In the genomic region with DNA sequence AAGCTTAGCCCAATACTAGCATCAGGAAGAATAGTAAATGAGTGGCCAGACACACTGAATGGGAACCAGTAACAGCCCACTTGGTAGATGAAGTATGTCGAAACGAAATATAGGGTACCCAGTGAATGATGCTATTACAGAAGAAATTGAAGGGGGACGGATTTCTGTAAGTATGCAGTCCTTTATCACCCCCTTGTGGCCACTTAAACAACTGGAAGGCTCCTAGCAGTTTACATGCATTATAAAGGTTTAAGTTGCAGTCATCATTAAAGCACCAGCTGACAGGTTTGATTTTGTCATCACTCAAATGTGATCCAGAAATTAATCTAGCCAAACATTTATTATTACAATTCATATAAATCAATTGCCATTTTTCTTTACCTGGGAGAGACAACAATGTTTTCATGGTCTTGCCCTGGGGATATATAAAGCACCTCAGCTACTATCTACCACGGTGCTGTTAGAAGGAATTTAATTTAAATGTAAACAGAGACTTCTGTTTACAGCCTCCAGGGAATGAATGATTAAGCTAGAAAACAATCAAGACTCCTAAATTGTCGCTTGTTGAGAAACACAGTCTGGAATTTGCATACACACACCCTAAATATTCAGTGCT, we compare ENCODE assay signal across 8 cellular contexts. TPM values are rescaled to one million over a fixed set of nuclear protein-coding genes. Genes with fewer than 3 reads are reported as not detected.
DNase-seq lines count a peak whose midpoint lies in the region; ATAC-seq and TF ChIP-seq lines count a peak whose summit lies in the region.

No MANE protein-coding gene starts in this region.

- WGBS in mammary epithelial cell (ENCODE audit: low coverage, missing lambda C conversion rate) = 13% methylated on average over 5 of the region's 5 CpGs

- no peaks in the 10 kb centered on the region for H3K4me1 ChIP-seq in mammary epithelial cell (ENCODE audit: insufficient read depth, low read length)

- intact Hi-C loops in mammary epithelial cell (cut with micrococcal nuclease) = loop anchor here (1.0 to 10.0 kb wide), 4 partner anchors 125 to 772 kb away; no protein-coding TSS in a partner anchor

- dilution Hi-C loops in mammary epithelial cell (cut with HindIII; ENCODE audit: low sequenced_read_pairs) = loop anchor here (25.0 kb wide), 1 partner anchor 105 kb away; no protein-coding TSS in a partner anchor

- peak; percentile 56 for ATAC-seq in GM21825 (IDR thresholded peaks at IDR 0.05; ENCODE audit: unreplicated experiment)

- peak; percentile 80 to 82 for TF ChIP-seq CTCF in mammary epithelial cell (conservative IDR thresholded peaks at IDR 0.05 in 1 of 2, IDR thresholded peaks at IDR 0.05 in 1 of 2; ENCODE audit: extremely low read depth in 1 of 2, insufficient read depth in 1 of 2, low read depth in 1 of 2, low read length in 2 of 2)

- CTCF ChIA-PET in mammary epithelial cell (lab: Charles Lee; ENCODE audit: low non-redundant PET) = interaction anchor here (0.8 kb wide), 1 partner anchor 125 kb away, joined by 4 read pairs; no protein-coding TSS in a partner anchor

- no peaks in the 10 kb centered on the region for H3K9me3 ChIP-seq in mammary epithelial cell (replicated peaks; ENCODE audit: insufficient read depth, low read length)

- no peaks in the 10 kb centered on the region for H3K79me2 ChIP-seq in mammary epithelial cell (ENCODE audit: insufficient read depth, low read length)

- no TSS peak for BruUV-seq in mammary epithelial cell (replicated peaks; lab: Mats Ljungman, UMichigan)

- no peak overlapping the region for H3K9ac ChIP-seq in mammary epithelial cell (ENCODE audit: insufficient read depth, low read length)

- H3K27ac ChIP-seq in mammary epithelial cell (ENCODE audit: insufficient read depth, low read depth, low read length) = no peak overlapping the region

- no peak overlapping the region for H3K4me2 ChIP-seq in mammary epithelial cell (ENCODE audit: insufficient read depth, low read depth, low read length)

- no peaks in the 10 kb centered on the region for H4K20me1 ChIP-seq in mammary epithelial cell (ENCODE audit: insufficient read depth, low read length)

- H3K27me3 ChIP-seq in mammary epithelial cell (ENCODE audit: insufficient read depth, low read length) = no peaks in the 10 kb centered on the region

- in situ Hi-C loops in mammary epithelial cell (cut with MboI; ENCODE audit: low sequenced_read_pairs in 2 of 2) = loop anchor here in 1 of 2 donors (5.0 kb wide), 1 partner anchor 125 kb away; no protein-coding TSS in a partner anchor

- peak; percentile 65 for DNase-seq in activated effector memory CD4-positive, alpha-beta T cell treated with anti-CD3 and anti-CD28 coated beads, Interleukin-2, amount 50 U/mL, for 16 hours
- DNase-seq in activated effector memory CD4-positive, alpha-beta T cell treated with Interleukin-2 at 50 U/mL for 16 hours = no peak
- DNase-seq in LoVo (ENCODE audit: low spot score) = peak; percentile 71
- DNase-seq in SIG-M5 treated with dmso at 0.1 percent for 504 hours (lab: John Stamatoyannopoulos, UW; ENCODE audit: unreplicated experiment) = peak; percentile 76
- DNase-seq in mammary epithelial cell = peak; percentile 29
- peak; percentile 78 for DNase-seq in left kidney (ENCODE audit: low read depth, low spot score)
- peak; percentile 29 for DNase-seq in stromal cell of bone marrow (ENCODE audit: low read depth)

- no peak overlapping the region for H3K4me3 ChIP-seq in mammary epithelial cell (replicated peaks in 1 of 3; ENCODE audit: insufficient read depth in 1 of 3, low read depth in 2 of 3, low read length in 3 of 3)

- H2AFZ ChIP-seq in mammary epithelial cell (ENCODE audit: low read depth, low read length) = no peak overlapping the region

- H3K36me3 ChIP-seq in mammary epithelial cell (ENCODE audit: insufficient read depth, low read length) = peaks cover 5% of the 10 kb centered on the region

RNA-seq across cellular contexts. Expression of gene EIF1B, which starts 7.7 kb away (rescaled TPM):
- total RNA-seq in mammary epithelial cell = 10 to 100 TPM; 11.5 to 43.0 TPM
- 13.1 TPM for polyA plus RNA-seq in mammary epithelial cell
- 7.9 TPM for polyA minus RNA-seq in mammary epithelial cell
